ENCODE assay signal across 1 cellular context in the genomic region with DNA sequence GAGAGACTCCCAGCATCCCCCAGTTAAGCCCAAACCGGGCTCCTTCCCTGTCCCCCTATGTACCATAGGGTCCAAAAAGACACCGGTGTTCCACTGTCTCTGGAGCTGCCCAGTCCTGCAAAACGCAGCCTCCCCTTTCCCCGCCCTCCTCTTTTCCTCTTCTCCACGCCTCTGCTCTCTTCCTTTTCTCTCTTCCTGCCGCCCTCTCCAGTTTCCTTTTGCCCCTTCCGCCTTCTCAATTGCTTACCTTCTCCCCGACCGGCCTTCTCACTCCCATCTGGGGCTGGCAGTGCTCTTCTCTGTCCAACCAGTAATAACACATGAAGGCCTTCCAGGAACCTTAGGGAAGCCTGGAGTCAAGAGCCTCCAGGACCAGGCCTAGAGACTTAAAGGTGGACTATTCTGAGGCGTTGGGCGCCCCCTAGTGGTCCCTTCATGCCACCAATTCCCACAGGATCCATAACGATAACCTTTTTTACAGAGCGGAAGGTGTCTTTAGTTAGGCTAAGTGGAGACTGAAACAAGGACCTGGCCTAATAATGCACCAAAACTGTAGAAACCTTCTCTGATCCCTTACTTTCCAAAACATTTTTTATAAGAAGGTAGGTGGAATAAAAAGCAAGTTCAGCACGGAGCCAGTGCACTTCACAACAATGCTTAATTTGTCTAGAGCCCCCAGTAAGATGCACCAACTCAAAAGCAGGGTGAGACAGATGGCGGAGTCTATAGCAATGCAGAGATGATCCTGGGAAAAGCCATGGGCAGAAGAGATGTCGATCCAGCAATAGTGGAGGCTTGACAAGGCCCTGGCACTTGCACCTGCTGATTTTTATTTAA.
A peak's percentile ranks its signal among the peaks of the same experiment; 100 is the strongest.
TF ChIP-seq lines count a peak whose summit lies in the region.

No MANE protein-coding gene starts in this region.

TF ChIP-seq in K562, 482 proteins besides CTCF, POLR2A, EP300 and RAD21 (continued from another document):
- TF ChIP-seq STAG1 (CRISPR knock-in tag; IDR thresholded peaks at IDR 0.05; ENCODE audit: borderline replicate concordance) (peak; percentile 33; the same call in 1 of the 2 replicates), ELF4 (CRISPR knock-in tag; IDR thresholded peaks at IDR 0.05) (0 out of 2 replicates have a peak, but pooled peaks have one; percentile 30), HSF4 (CRISPR knock-in tag; IDR thresholded peaks at IDR 0.05; ENCODE audit: borderline replicate concordance) (no peak), ZEB2 (IDR thresholded peaks at IDR 0.05) (0 out of 2 replicates have a peak, but pooled peaks have one; percentile 34), RBM14 (IDR thresholded peaks at IDR 0.05; ENCODE audit: borderline replicate concordance, insufficient read depth, low read depth, low read length) (no peak), MLLT1 (IDR thresholded peaks at IDR 0.05) (0 out of 4 replicates have a peak, but pooled peaks of 1 of the 2 experiments have one; percentile 51), SMAD4 (CRISPR knock-in tag; conservative IDR thresholded peaks at IDR 0.05) (0 out of 2 replicates have a peak, but pooled peaks have one; percentile 35), MYC (IDR thresholded peaks at IDR 0.05; ENCODE audit: low read depth, low read length) (peak; percentile 44; the same call in 1 of the 2 replicates), MYC (CRISPR knock-in tag; IDR thresholded peaks at IDR 0.05; ENCODE audit: borderline replicate concordance, low read depth) (no peak), SMC3 (conservative IDR thresholded peaks at IDR 0.05; ENCODE audit: insufficient read depth, low read depth, low read length) (peak; percentile 77), TCF7 (IDR thresholded peaks at IDR 0.05; ENCODE audit: borderline replicate concordance) (no peak), CREB1 (IDR thresholded peaks at IDR 0.05) (no peak), CREB1 (CRISPR knock-in tag; IDR thresholded peaks at IDR 0.05) (no peak), PYGO2 (tag; IDR thresholded peaks at IDR 0.05) (0 out of 2 replicates have a peak, but pooled peaks have one; percentile 14), TAL1 (IDR thresholded peaks at IDR 0.05) (no peak), NFRKB (IDR thresholded peaks at IDR 0.05; ENCODE audit: low read depth) (no peak), CC2D1A (IDR thresholded peaks at IDR 0.05) (peak; percentile 60; the same call in 1 of the 2 replicates), ZFX (CRISPR knock-in tag; IDR thresholded peaks at IDR 0.05) (peak; percentile 48; the same call in 1 of the 2 replicates), THRB (CRISPR knock-in tag; conservative IDR thresholded peaks at IDR 0.05) (0 out of 2 replicates have a peak, but pooled peaks have one; percentile 17), ZNF512 (tag; IDR thresholded peaks at IDR 0.05) (no peak), ZBTB26 (CRISPR knock-in tag; IDR thresholded peaks at IDR 0.05) (0 out of 2 replicates have a peak, but pooled peaks have one; percentile 20), CREBBP (IDR thresholded peaks at IDR 0.05; ENCODE audit: low read depth, low read length) (no peak), POLR2H (tag; IDR thresholded peaks at IDR 0.05; ENCODE audit: low read depth) (no peak), ARID2 (IDR thresholded peaks at IDR 0.05) (peak; percentile 57; the same call in 1 of the 2 replicates), XRCC5 (IDR thresholded peaks at IDR 0.05; ENCODE audit: low read depth, low read length) (peak; percentile 57; the same call in 1 of the 2 replicates), MAZ (CRISPR knock-in tag; conservative IDR thresholded peaks at IDR 0.05 in 1 of 2, IDR thresholded peaks at IDR 0.05 in 1 of 2) (0 out of 4 replicates have a peak, but pooled peaks of 1 of the 2 experiments have one; percentile 24), FOXP1 (CRISPR knock-in tag; IDR thresholded peaks at IDR 0.05) (peak; percentile 45; the same call in 1 of the 2 replicates), RCOR1 (IDR thresholded peaks at IDR 0.05; ENCODE audit: borderline replicate concordance in 1 of 2, low read depth in 2 of 2, low read length in 2 of 2) (peak in 1 of 2 experiments; percentile 36; a peak in 1 of 4 replicates), TEAD1 (CRISPR knock-in tag; IDR thresholded peaks at IDR 0.05) (0 out of 4 replicates have a peak, but pooled peaks of 1 of the 2 experiments have one; percentile 34), HDGF (IDR thresholded peaks at IDR 0.05) (0 out of 2 replicates have a peak, but pooled peaks have one; percentile 75), DEAF1 (CRISPR knock-in tag; IDR thresholded peaks at IDR 0.05) (peak; percentile 52)
- TF ChIP-seq, protein P1, sequence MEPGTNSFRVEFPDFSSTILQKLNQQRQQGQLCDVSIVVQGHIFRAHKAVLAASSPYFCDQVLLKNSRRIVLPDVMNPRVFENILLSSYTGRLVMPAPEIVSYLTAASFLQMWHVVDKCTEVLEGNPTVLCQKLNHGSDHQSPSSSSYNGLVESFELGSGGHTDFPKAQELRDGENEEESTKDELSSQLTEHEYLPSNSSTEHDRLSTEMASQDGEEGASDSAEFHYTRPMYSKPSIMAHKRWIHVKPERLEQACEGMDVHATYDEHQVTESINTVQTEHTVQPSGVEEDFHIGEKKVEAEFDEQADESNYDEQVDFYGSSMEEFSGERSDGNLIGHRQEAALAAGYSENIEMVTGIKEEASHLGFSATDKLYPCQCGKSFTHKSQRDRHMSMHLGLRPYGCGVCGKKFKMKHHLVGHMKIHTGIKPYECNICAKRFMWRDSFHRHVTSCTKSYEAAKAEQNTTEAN (CRISPR knock-in tag; IDR thresholded peaks at IDR 0.05) = no peak
- TF ChIP-seq, protein P2, sequence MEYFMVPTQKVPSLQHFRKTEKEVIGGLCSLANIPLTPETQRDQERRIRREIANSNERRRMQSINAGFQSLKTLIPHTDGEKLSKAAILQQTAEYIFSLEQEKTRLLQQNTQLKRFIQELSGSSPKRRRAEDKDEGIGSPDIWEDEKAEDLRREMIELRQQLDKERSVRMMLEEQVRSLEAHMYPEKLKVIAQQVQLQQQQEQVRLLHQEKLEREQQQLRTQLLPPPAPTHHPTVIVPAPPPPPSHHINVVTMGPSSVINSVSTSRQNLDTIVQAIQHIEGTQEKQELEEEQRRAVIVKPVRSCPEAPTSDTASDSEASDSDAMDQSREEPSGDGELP (CRISPR knock-in tag; IDR thresholded peaks at IDR 0.05; ENCODE audit: borderline replicate concordance) = 0 out of 2 replicates have a peak, but pooled peaks have one; percentile 17
- TF ChIP-seq, protein P3, sequence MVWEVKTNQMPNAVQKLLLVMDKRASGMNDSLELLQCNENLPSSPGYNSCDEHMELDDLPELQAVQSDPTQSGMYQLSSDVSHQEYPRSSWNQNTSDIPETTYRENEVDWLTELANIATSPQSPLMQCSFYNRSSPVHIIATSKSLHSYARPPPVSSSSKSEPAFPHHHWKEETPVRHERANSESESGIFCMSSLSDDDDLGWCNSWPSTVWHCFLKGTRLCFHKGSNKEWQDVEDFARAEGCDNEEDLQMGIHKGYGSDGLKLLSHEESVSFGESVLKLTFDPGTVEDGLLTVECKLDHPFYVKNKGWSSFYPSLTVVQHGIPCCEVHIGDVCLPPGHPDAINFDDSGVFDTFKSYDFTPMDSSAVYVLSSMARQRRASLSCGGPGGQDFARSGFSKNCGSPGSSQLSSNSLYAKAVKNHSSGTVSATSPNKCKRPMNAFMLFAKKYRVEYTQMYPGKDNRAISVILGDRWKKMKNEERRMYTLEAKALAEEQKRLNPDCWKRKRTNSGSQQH (CRISPR knock-in tag; IDR thresholded peaks at IDR 0.05) = 0 out of 2 replicates have a peak, but pooled peaks have one; percentile 63
